ENCODE assay signal across 1 cellular context in the genomic region with DNA sequence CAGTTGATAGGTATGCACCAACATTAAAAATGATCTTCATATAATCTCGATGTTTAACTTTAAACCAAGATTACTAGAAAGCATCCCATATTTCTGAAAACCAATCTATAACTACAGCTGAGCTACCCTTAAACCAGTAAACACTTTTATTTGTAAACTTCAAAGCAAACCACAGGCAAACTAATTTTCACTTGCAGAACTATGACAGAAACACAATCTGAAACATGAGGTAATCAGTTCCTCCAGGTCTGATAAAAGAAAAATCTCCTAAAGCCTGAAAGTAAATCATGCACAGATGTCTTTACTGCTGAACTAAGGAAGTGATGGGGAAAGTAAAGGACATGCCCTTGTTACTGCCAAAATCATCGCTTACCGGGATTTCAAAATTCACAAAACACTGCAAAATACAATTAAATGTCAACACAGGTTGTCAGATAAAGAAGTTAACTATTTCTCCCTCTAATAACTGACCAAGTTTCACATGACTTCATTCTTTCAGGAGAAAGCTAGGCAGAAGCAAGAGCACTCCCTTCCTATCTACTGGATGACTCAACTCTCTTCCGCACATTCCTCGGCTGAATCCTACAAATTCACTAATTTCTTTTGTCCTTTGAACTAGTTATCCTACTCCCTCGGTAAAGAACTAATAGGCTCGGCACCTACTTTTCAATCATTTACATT.
TF ChIP-seq lines count a peak whose summit lies in the region.

No MANE protein-coding gene starts in this region.

TF ChIP-seq in HCT116, 20 proteins besides CTCF, POLR2A, EP300 and RAD21 (continued from another document):
- TF ChIP-seq JUND (IDR thresholded peaks at IDR 0.05), result no peak
TF ChIP-seq in HCT116: peak in this region for 0.
